17 cellular contexts compared by ENCODE assay signal in genomic region chr6:56357616-56358373, GRCh38.
A peak's percentile ranks its signal among the peaks of the same experiment; 100 is the strongest.
DNase-seq lines count a peak whose midpoint lies in the region; ATAC-seq, FAIRE-seq and TF ChIP-seq lines count a peak whose summit lies in the region.
"Had no signal": no experiment of that assay in that cellular context is flagged by ENCODE, and none has a peak within 500 bp of the region (broad histone marks: within the 10 kb centered on the region; RNA-seq: fewer than 3 reads in every experiment).

No MANE protein-coding gene starts in this region.

- intact Hi-C loops in mammary epithelial cell (cut with micrococcal nuclease) (loop anchor here (2.0 to 5.0 kb wide), 2 partner anchors 43 to 965 kb away; no protein-coding TSS in a partner anchor), MCF 10A (cut with micrococcal nuclease) (no loop called here)

- CTCF ChIA-PET in mammary epithelial cell (lab: Charles Lee; ENCODE audit: low non-redundant PET) (interaction anchor here (0.8 kb wide), 1 partner anchor 237 kb away, joined by 8 read pairs; no protein-coding TSS in a partner anchor), MCF 10A (lab: Yijun Ruan, JAX) (interaction anchor here (0.6 to 1.9 kb wide), 9 partner anchors 10 to 239 kb away, joined by 3 to 9 read pairs (median 4); no protein-coding TSS in a partner anchor)

- no peak for TF ChIP-seq POLR2A in upper lobe of left lung (IDR thresholded peaks at IDR 0.05)

- BruUV-seq in mammary epithelial cell (replicated peaks; lab: Mats Ljungman, UMichigan): no TSS peak
- no TSS peak for BruUV-seq in MCF 10A (replicated peaks; lab: Mats Ljungman, UMichigan)

- WGBS in mammary epithelial cell (ENCODE audit: low coverage, missing lambda C conversion rate): 19% methylated on average over 6 of the region's 6 CpGs
- WGBS in upper lobe of left lung, 2 donors: 62 to 63% methylated on average over 6 of the region's 6 CpGs

- no peaks in the 10 kb centered on the region for H3K36me3 Mint-ChIP-seq in MCF 10A (ENCODE audit: insufficient read depth, unreplicated experiment)

- H3K4me2 ChIP-seq in mammary epithelial cell (ENCODE audit: insufficient read depth, low read depth, low read length) (peak overlapping the region; percentile 66), KMS-11 (peak overlapping the region; percentile 91)

- POLR2A ChIA-PET in MCF 10A (lab: Yijun Ruan, JAX): interaction anchor here (1.2 kb wide), 1 partner anchor 10 kb away, joined by 4 read pairs; no protein-coding TSS in a partner anchor

- no peak for FAIRE-seq in urothelium cell line (lab: Jason Lieb, UNC)
- FAIRE-seq: D721Med had no signal

- peaks cover 10% of the 10 kb centered on the region for H3K9me3 Mint-ChIP-seq in MCF 10A (ENCODE audit: unreplicated experiment)

- H3K9me3 ChIP-seq in mammary epithelial cell (replicated peaks; ENCODE audit: insufficient read depth, low read length) (peaks cover 4% of the 10 kb centered on the region), upper lobe of left lung (no peaks in the 10 kb centered on the region)
- H3K9me3 ChIP-seq: HAP-1 had no signal

- H3K27me3 ChIP-seq in mammary epithelial cell (ENCODE audit: insufficient read depth, low read length) (no peaks in the 10 kb centered on the region), KMS-11 (ENCODE audit: insufficient read depth, low read depth) (no peaks in the 10 kb centered on the region), brain microvascular endothelial cell (replicated peaks) (no peaks in the 10 kb centered on the region), upper lobe of left lung (no peaks in the 10 kb centered on the region)

- ATAC-seq in HG02763 (IDR thresholded peaks at IDR 0.05; ENCODE audit: unreplicated experiment): no peak
- no peak for ATAC-seq in HG02678 (IDR thresholded peaks at IDR 0.05; ENCODE audit: unreplicated experiment)
- ATAC-seq in upper lobe of left lung (ENCODE audit: low FRiP score in 2 of 2): no peak
- ATAC-seq: WTC11 had no signal

- TF ChIP-seq EP300 in upper lobe of left lung (IDR thresholded peaks at IDR 0.05): no peak

- peaks cover 4% of the 10 kb centered on the region for H3K4me1 Mint-ChIP-seq in MCF 10A (ENCODE audit: insufficient read depth, unreplicated experiment)
- H3K4me1 Mint-ChIP-seq: WTC11 had no signal

- H3K36me3 ChIP-seq in mammary epithelial cell (ENCODE audit: insufficient read depth, low read length) (no peaks in the 10 kb centered on the region), KMS-11 (ENCODE audit: insufficient read depth) (no peaks in the 10 kb centered on the region), brain microvascular endothelial cell (replicated peaks) (no peaks in the 10 kb centered on the region), upper lobe of left lung (no peaks in the 10 kb centered on the region)
- H3K36me3 ChIP-seq: HAP-1 had no signal

- dilution Hi-C loops in mammary epithelial cell (cut with HindIII; ENCODE audit: low sequenced_read_pairs): no loop called here

- H3K4me1 ChIP-seq in mammary epithelial cell (ENCODE audit: insufficient read depth, low read length) (peaks cover 29% of the 10 kb centered on the region), KMS-11 (ENCODE audit: low read depth, poor library complexity, severe bottlenecking) (peaks cover 37% of the 10 kb centered on the region), upper lobe of left lung (peaks cover 0 to 4% (median 2%) of the 10 kb centered on the region in 4 donors)
- H3K4me1 ChIP-seq: HAP-1 had no signal

- H4K20me1 ChIP-seq in mammary epithelial cell (ENCODE audit: insufficient read depth, low read length) (no peaks in the 10 kb centered on the region), KMS-11 (ENCODE audit: insufficient read depth) (no peaks in the 10 kb centered on the region)

- no peak overlapping the region for H3K27ac Mint-ChIP-seq in MCF 10A (ENCODE audit: low read depth, unreplicated experiment)
- H3K27ac Mint-ChIP-seq: WTC11 had no signal

- no peak overlapping the region for H3K4me3 ChIP-seq in mammary epithelial cell (replicated peaks in 1 of 3; ENCODE audit: insufficient read depth in 1 of 3, low read depth in 2 of 3, low read length in 3 of 3)
- no peak overlapping the region for H3K4me3 ChIP-seq in KMS-11 (IDR thresholded peaks at IDR 0.05; ENCODE audit: insufficient read depth, low read depth, low read length)
- no peak overlapping the region for H3K4me3 ChIP-seq in brain microvascular endothelial cell (ENCODE audit: low read depth, low read length)
- no peak overlapping the region for H3K4me3 ChIP-seq in upper lobe of left lung
- H3K4me3 ChIP-seq: HAP-1, SK-N-MC had no signal

- in situ Hi-C loops in mammary epithelial cell (cut with MboI; ENCODE audit: low sequenced_read_pairs in 2 of 2) (loop anchor here in 1 of 2 donors (10.0 kb wide), 1 partner anchor 237 kb away; no protein-coding TSS in a partner anchor), brain microvascular endothelial cell (cut with HindIII; ENCODE audit: low pct_ligation_motif_present, low sequenced_read_pairs) (loop anchor here (25.0 kb wide), 1 partner anchor 255 kb away; no protein-coding TSS in a partner anchor)

- peak overlapping the region; percentile 58 for H3K27ac ChIP-seq in mammary epithelial cell (ENCODE audit: insufficient read depth, low read depth, low read length)
- H3K27ac ChIP-seq in KMS-11: peak overlapping the region; percentile 51
- H3K27ac ChIP-seq in brain microvascular endothelial cell: no peak overlapping the region
- H3K27ac ChIP-seq in upper lobe of left lung: no peak overlapping the region
- H3K27ac ChIP-seq: SK-N-MC had no signal

- H2AFZ ChIP-seq in mammary epithelial cell (ENCODE audit: low read depth, low read length): peak overlapping the region; percentile 38
- H2AFZ ChIP-seq in KMS-11 (ENCODE audit: low read depth): 0 out of 2 replicates have a peak overlapping the region, but pooled peaks have one; percentile 1

- TF ChIP-seq CTCF in mammary epithelial cell (conservative IDR thresholded peaks at IDR 0.05 in 1 of 2, IDR thresholded peaks at IDR 0.05 in 1 of 2; ENCODE audit: extremely low read depth in 1 of 2, insufficient read depth in 1 of 2, low read depth in 1 of 2, low read length in 2 of 2) (no peak), MCF 10A (IDR thresholded peaks at IDR 0.05; ENCODE audit: unreplicated experiment) (no peak), KMS-11 (conservative IDR thresholded peaks at IDR 0.05; ENCODE audit: low read depth, low read length) (no peak), brain microvascular endothelial cell (IDR thresholded peaks at IDR 0.05; ENCODE audit: low read depth, low read length, missing control alignments) (no peak), upper lobe of left lung (IDR thresholded peaks at IDR 0.05) (no peak)

- DNase-seq in mammary epithelial cell (peak; percentile 80), MCF 10A (ENCODE audit: unreplicated experiment) (no peak), brain microvascular endothelial cell (peak; percentile 24), urothelium cell line (ENCODE audit: low spot score) (peak; percentile 48), upper lobe of left lung (no peak)
- DNase-seq: ACHN; activated CD8-positive, alpha-beta memory T cell treated with anti-CD3 and anti-CD28 coated beads, Interleukin-2, amount 50 U/mL, for 4 hours; amygdala; dermis blood vessel endothelial cell; stimulated activated CD8-positive, alpha-beta memory T cell treated with anti-CD3 and anti-CD28 coated beads, Interleukin-4, amount 100 ng/mL, for 48 hours had no signal

- H3K9ac ChIP-seq in mammary epithelial cell (ENCODE audit: insufficient read depth, low read length) (no peak overlapping the region), KMS-11 (peak overlapping the region; percentile 4; the same call in 1 of the 2 replicates)

- H3K4me3 Mint-ChIP-seq in MCF 10A (ENCODE audit: unreplicated experiment): no peak overlapping the region
- H3K4me3 Mint-ChIP-seq: WTC11 had no signal

- no peaks in the 10 kb centered on the region for H3K27me3 Mint-ChIP-seq in MCF 10A (ENCODE audit: insufficient read depth, unreplicated experiment)

- no peaks in the 10 kb centered on the region for H3K79me2 ChIP-seq in mammary epithelial cell (ENCODE audit: insufficient read depth, low read length)
- H3K79me2 ChIP-seq in KMS-11 (ENCODE audit: insufficient read depth, low read depth): no peaks in the 10 kb centered on the region

Comparison
In these comparisons a context has a peak if more than half of its experiments do, and no peak if none do; other contexts are left out.
1. DNase-seq: peak in mammary epithelial cell (single experiment), brain microvascular endothelial cell (single experiment) and urothelium cell line (single experiment); none in MCF 10A (single experiment) and upper lobe of left lung (0 of 2).
2. H3K27ac ChIP-seq: peak in mammary epithelial cell (single experiment) and KMS-11 (single experiment); none in brain microvascular endothelial cell (single experiment) and upper lobe of left lung (0 of 4).